9 cellular contexts compared by ENCODE assay signal in genomic region chr17:9971991-9972390, GRCh38.
DNase-seq lines count a peak whose midpoint lies in the region; ATAC-seq and TF ChIP-seq lines count a peak whose summit lies in the region.
"Had no signal": no experiment of that assay in that cellular context is flagged by ENCODE, and none has a peak within 500 bp of the region (broad histone marks: within the 10 kb centered on the region; RNA-seq: fewer than 3 reads in every experiment).

No MANE protein-coding gene starts in this region.

- H3K4me1 ChIP-seq in GM23248 (ENCODE audit: insufficient read depth), result peaks cover 29% of the 10 kb centered on the region
- peaks cover 0 to 24% of the 10 kb centered on the region in 2 donors for H3K4me1 ChIP-seq in right atrium auricular region
- H3K4me1 ChIP-seq in stomach, result peaks cover 0 to 36% (median 7%) of the 10 kb centered on the region in 4 donors
- H3K4me1 ChIP-seq in MM.1S (ENCODE audit: low read length), result no peaks in the 10 kb centered on the region

- H3K27me3 ChIP-seq in GM23248 (replicated peaks; ENCODE audit: insufficient read depth) (no peaks in the 10 kb centered on the region), right atrium auricular region (no peaks in the 10 kb centered on the region), stomach (no peaks in the 10 kb centered on the region), MM.1S (replicated peaks; ENCODE audit: insufficient read depth, low read length) (no peaks in the 10 kb centered on the region)

- no peak for ATAC-seq in GM19397 (IDR thresholded peaks at IDR 0.05; ENCODE audit: unreplicated experiment)

- TF ChIP-seq CTCF in right atrium auricular region (IDR thresholded peaks at IDR 0.05) (no peak), stomach (IDR thresholded peaks at IDR 0.05) (no peak), MM.1S (IDR thresholded peaks at IDR 0.05; ENCODE audit: low read length) (no peak)

- H3K79me2 ChIP-seq in GM23248 (ENCODE audit: insufficient read depth) (no peaks in the 10 kb centered on the region), MM.1S (ENCODE audit: low read length) (no peaks in the 10 kb centered on the region)

- no peaks in the 10 kb centered on the region for H3K9me3 ChIP-seq in GM23248 (ENCODE audit: low read depth)
- no peaks in the 10 kb centered on the region for H3K9me3 ChIP-seq in right atrium auricular region
- H3K9me3 ChIP-seq in stomach, result no peaks in the 10 kb centered on the region
- no peaks in the 10 kb centered on the region for H3K9me3 ChIP-seq in MM.1S (replicated peaks; ENCODE audit: insufficient read depth, low read length)

- intact Hi-C loops in stomach (cut with DNase I; ENCODE audit: low total_unique reads), result no loop called here

- no peak for TF ChIP-seq EP300 in stomach (IDR thresholded peaks at IDR 0.05)

- H3K4me2 ChIP-seq in GM23248 (ENCODE audit: unreplicated experiment) (no peak overlapping the region), MM.1S (ENCODE audit: low read depth, low read length) (no peak overlapping the region)

- H3K9me2 ChIP-seq in GM23248 (ENCODE audit: insufficient read depth) (no peaks in the 10 kb centered on the region), MM.1S (replicated peaks; ENCODE audit: insufficient read depth, low read length) (no peaks in the 10 kb centered on the region)

- WGBS in GM23248 (ENCODE audit: low coverage in 1 of 2, low lambda C conversion rate in 2 of 2, missing lambda C conversion rate in 2 of 2), 2 experiments, result 25 to 30% methylated on average over 4 of the region's 4 CpGs
- 8 to 43% (median 35%) methylated on average over 3 to 4 of the region's 4 CpGs for WGBS in stomach, 5 donors

- no peak overlapping the region for H3K27ac ChIP-seq in GM23248
- H3K27ac ChIP-seq in right atrium auricular region, result no peak overlapping the region
- H3K27ac ChIP-seq in stomach, result peak overlapping the region in 1 of 5 donors; percentile 8
- H3K27ac ChIP-seq in MM.1S (ENCODE audit: low read length), result no peak overlapping the region
- H3K27ac ChIP-seq: SK-N-MC had no signal

- H3F3A ChIP-seq in GM23248 (ENCODE audit: insufficient read depth), result peaks cover 5% of the 10 kb centered on the region; the same call in 1 of the 2 replicates
- H3F3A ChIP-seq in MM.1S (ENCODE audit: insufficient read depth, low read length), result no peaks in the 10 kb centered on the region

- no peaks in the 10 kb centered on the region for H4K20me1 ChIP-seq in GM23248 (ENCODE audit: insufficient read depth)
- H4K20me1 ChIP-seq in MM.1S (ENCODE audit: insufficient read depth, low read length), result no peaks in the 10 kb centered on the region

- H3K36me3 ChIP-seq in GM23248 (ENCODE audit: low read depth), result no peaks in the 10 kb centered on the region
- no peaks in the 10 kb centered on the region for H3K36me3 ChIP-seq in right atrium auricular region
- H3K36me3 ChIP-seq in stomach, result no peaks in the 10 kb centered on the region
- no peaks in the 10 kb centered on the region for H3K36me3 ChIP-seq in MM.1S (replicated peaks; ENCODE audit: insufficient read depth, low read length)

- in situ Hi-C loops in GM23248 (cut with MboI) (no loop called here), G401 (cut with HindIII; ENCODE audit: low sequenced_read_pairs) (no loop called here)

- DNase-seq in GM23248 (peak; percentile 71), amniotic epithelial cell (ENCODE audit: low read depth) (peak; percentile 65), right atrium auricular region (ENCODE audit: low spot score) (peak; percentile 82), stomach (peak; percentile 35), MM.1S (no peak), NCI-H446 (lab: John Stamatoyannopoulos, UW) (no peak), G401 (ENCODE audit: low spot score) (no peak)

- H3K9ac ChIP-seq in GM23248 (no peak overlapping the region), MM.1S (ENCODE audit: low read length) (no peak overlapping the region)

- no peak overlapping the region for H2AFZ ChIP-seq in GM23248
- no peak overlapping the region for H2AFZ ChIP-seq in MM.1S (ENCODE audit: low read length)

- H3K4me3 ChIP-seq in GM23248 (no peak overlapping the region), right atrium auricular region (no peak overlapping the region), stomach (no peak overlapping the region), MM.1S (ENCODE audit: low read length) (no peak overlapping the region)
- H3K4me3 ChIP-seq: SK-N-MC had no signal

- TF ChIP-seq POLR2A in stomach (IDR thresholded peaks at IDR 0.05), result no peak

Comparison
In these comparisons a context has a peak if more than half of its experiments do, and no peak if none do; other contexts are left out.
1. DNase-seq: peak in GM23248 (single experiment), amniotic epithelial cell (single experiment), right atrium auricular region (single experiment) and stomach (single experiment); none in MM.1S (single experiment), NCI-H446 (0 of 2) and G401 (single experiment).